Comparison of ENCODE assay signal across 8 cellular contexts in genomic region chr1:109397451-109398342, GRCh38. TPM values are rescaled to one million over a fixed set of nuclear protein-coding genes. Genes with fewer than 3 reads are reported as not detected.
DNase-seq lines count a peak whose midpoint lies in the region; ATAC-seq and TF ChIP-seq lines count a peak whose summit lies in the region.

TSS of gene SORT1 (minus strand) at chr1:109397918. CDS start at chr1:109397892, 26 bp downstream.

- in situ Hi-C loops in IMR-90 (cut with MboI; ENCODE audit: low sequenced_read_pairs), result loop anchor here (5.0 kb wide), 1 partner anchor 120 kb away; no protein-coding TSS in a partner anchor

- 0 out of 2 replicates have a peak, but pooled peaks have one; percentile 30 for TF ChIP-seq POLR2A in IMR-90 (IDR thresholded peaks at IDR 0.05; ENCODE audit: low read depth, low read length)
- TF ChIP-seq POLR2A in erythroblast (IDR thresholded peaks at IDR 0.05; ENCODE audit: low read length), result no peak

- peak within 1 kb of the TSS; percentile 82 for H3K9ac ChIP-seq in IMR-90 (ENCODE audit: low read depth, low read length)

- peak within 1 kb of the TSS; percentile 76 for H2AK9ac ChIP-seq in IMR-90 (replicated peaks; ENCODE audit: low read depth, low read length, poor library complexity)

- H3K27me3 ChIP-seq in IMR-90 (ENCODE audit: control insufficient read depth, insufficient read depth, low read length), result no peaks in the 10 kb centered on the region
- H3K27me3 ChIP-seq in mononuclear cell (ENCODE audit: insufficient read depth, low read length), result peaks cover 30% of the 10 kb centered on the region

- peak within 1 kb of the TSS; percentile 19; the same call in 1 of the 3 replicates for H2BK15ac ChIP-seq in IMR-90 (ENCODE audit: low read depth, low read length)

- dilution Hi-C loops in IMR-90 (cut with HindIII; ENCODE audit: low sequenced_read_pairs, unreplicated experiment), result no loop called here

- intact Hi-C loops in CD14-positive monocyte (cut with micrococcal nuclease) (loop anchor here (2.0 to 5.0 kb wide), 4 partner anchors 35 to 135 kb away; partner anchors contain the start of gene PSRC1 (in 1 of the 2)), IMR-90 (cut with micrococcal nuclease) (loop anchor here (1.0 to 5.0 kb wide), 3 partner anchors 51 to 285 kb away; a partner anchor contains a TSS), OCI-LY7 (cut with micrococcal nuclease; ENCODE audit: unreplicated experiment) (loop anchor here (1.0 to 10.0 kb wide), 5 partner anchors 55 to 293 kb away; partner anchors contain the start of gene PSRC1)

- H3K79me1 ChIP-seq in IMR-90 (ENCODE audit: low read depth in 1 of 2, low read length in 2 of 2), result peaks cover 3 to 38% of the 10 kb centered on the region in 2 experiments

- H3K9me1 ChIP-seq in IMR-90 (ENCODE audit: insufficient read depth, low read length), result peaks cover 10% of the 10 kb centered on the region

- H2AK5ac ChIP-seq in IMR-90 (ENCODE audit: low read depth, low read length), result peak within 1 kb of the TSS; percentile 48; the same call in 1 of the 2 replicates

- H3K4me2 ChIP-seq in IMR-90 (ENCODE audit: low read depth, low read length) (peak within 1 kb of the TSS; percentile 84), OCI-LY7 (ENCODE audit: low read length) (peak within 1 kb of the TSS; percentile 87)

- CTCF ChIA-PET in IMR-90 (lab: Yijun Ruan, JAX), result interaction anchor here (0.5 to 1.3 kb wide), 8 partner anchors 115 to 199 kb away, joined by 3 to 7 read pairs (median 3); partner anchors contain the start of gene PSRC1
- CTCF ChIA-PET in OCI-LY7 (lab: Charles Lee; ENCODE audit: unreplicated experiment), result interaction anchor here (0.6 to 2.6 kb wide), 5 partner anchors 114 to 121 kb away, joined by 3 to 12 read pairs (median 5); partner anchors contain the start of gene PSRC1

- H4K20me1 ChIP-seq in IMR-90 (ENCODE audit: insufficient read depth, low read length), result peaks cover 4% of the 10 kb centered on the region; the same call in 1 of the 2 replicates
- H4K20me1 ChIP-seq in OCI-LY7 (ENCODE audit: insufficient read depth, low read length), result peaks cover 6% of the 10 kb centered on the region; the same call in 1 of the 2 replicates

- H3K4me1 Mint-ChIP-seq in CD14-positive monocyte, result peaks cover 53% of the 10 kb centered on the region
- H3K4me1 Mint-ChIP-seq in activated T-cell treated with anti-CD3 and anti-CD28 coated beads, Interleukin-2, amount 50 U/mL, for 4 hours (ENCODE audit: low read depth), result peaks cover 12% of the 10 kb centered on the region

- ATAC-seq in GM21360 (IDR thresholded peaks at IDR 0.05; ENCODE audit: unreplicated experiment), result peak; percentile 75
- ATAC-seq in IMR-90 (ENCODE audit: low read depth), result peak; percentile 96
- ATAC-seq in activated T-cell treated with anti-CD3 and anti-CD28 coated beads, Interleukin-2, amount 50 U/mL, for 4 hours, result peak; percentile 98 to 99

- H2AFZ ChIP-seq in IMR-90 (replicated peaks; ENCODE audit: low read length, poor library complexity) (peak within 1 kb of the TSS; percentile 94), OCI-LY7 (ENCODE audit: low read length) (peak within 1 kb of the TSS; percentile 81; the same call in 1 of the 2 replicates)

- H3K27me3 Mint-ChIP-seq in CD14-positive monocyte (ENCODE audit: low read depth in 3 of 3), result peaks cover 0 to 8% (median 3%) of the 10 kb centered on the region in 3 donors
- peaks cover 43% of the 10 kb centered on the region for H3K27me3 Mint-ChIP-seq in activated T-cell treated with anti-CD3 and anti-CD28 coated beads, Interleukin-2, amount 50 U/mL, for 4 hours (ENCODE audit: low read depth)

- H2BK20ac ChIP-seq in IMR-90 (ENCODE audit: low read depth, low read length), result peak within 1 kb of the TSS; percentile 54

- H3K4me1 ChIP-seq in IMR-90 (ENCODE audit: control insufficient read depth, insufficient read depth, low read length) (peaks cover 12% of the 10 kb centered on the region), OCI-LY7 (ENCODE audit: insufficient read depth, low read length, poor library complexity, severe bottlenecking) (peaks cover 52% of the 10 kb centered on the region), mononuclear cell (ENCODE audit: insufficient read depth, low read length) (peaks cover 49% of the 10 kb centered on the region)

- no peak for TF ChIP-seq RAD21 in IMR-90 (IDR thresholded peaks at IDR 0.05; ENCODE audit: low read length)

- WGBS in IMR-90 (ENCODE audit: extremely low coverage in 2 of 2, insufficient read length in 1 of 2), 2 experiments, result 1% methylated on average over 69 of the region's 121 CpGs; no CpG with 5 or more reads in 1 of the 2 experiments

- H3K36me3 ChIP-seq in IMR-90 (ENCODE audit: control insufficient read depth, insufficient read depth, low read length) (peaks cover 3% of the 10 kb centered on the region), OCI-LY7 (ENCODE audit: insufficient read depth, low read length) (peaks cover 34% of the 10 kb centered on the region)

- peak within 1 kb of the TSS; percentile 58 for H4K5ac ChIP-seq in IMR-90 (ENCODE audit: low read depth, low read length)

- H3K9me2 ChIP-seq in OCI-LY7 (ENCODE audit: insufficient read depth, low read length), result no peaks in the 10 kb centered on the region

- H3K4ac ChIP-seq in IMR-90 (ENCODE audit: low read depth, low read length), result peak within 1 kb of the TSS; percentile 65

- H3K9me3 ChIP-seq in IMR-90 (ENCODE audit: control insufficient read depth, insufficient read depth, low read length) (no peaks in the 10 kb centered on the region), OCI-LY7 (ENCODE audit: low read length) (no peaks in the 10 kb centered on the region), mononuclear cell (ENCODE audit: low read depth, low read length) (no peaks in the 10 kb centered on the region)

- H3K4me3 Mint-ChIP-seq in CD14-positive monocyte, result peak within 1 kb of the TSS; percentile 94 to 96
- peak within 1 kb of the TSS; percentile 77 for H3K4me3 Mint-ChIP-seq in activated T-cell treated with anti-CD3 and anti-CD28 coated beads, Interleukin-2, amount 50 U/mL, for 4 hours

- BruUV-seq in IMR-90 (replicated peaks; lab: Mats Ljungman, UMichigan), result no TSS peak
- BruUV-seq in OCI-LY7 (replicated peaks; lab: Mats Ljungman, UMichigan), result no TSS peak

- peak within 1 kb of the TSS; percentile 78 for H3K4me3 ChIP-seq in IMR-90 (ENCODE audit: insufficient read depth, low read depth, low read length)
- H3K4me3 ChIP-seq in OCI-LY7 (ENCODE audit: low read depth, low read length, poor library complexity, severe bottlenecking), result peak within 1 kb of the TSS; percentile 84
- H3K4me3 ChIP-seq in mononuclear cell (ENCODE audit: low read length), result peak within 1 kb of the TSS; percentile 42

- H4K91ac ChIP-seq in IMR-90 (ENCODE audit: insufficient read depth, low read depth, low read length), result peak within 1 kb of the TSS; percentile 50

- H3K56ac ChIP-seq in IMR-90 (ENCODE audit: extremely low read depth, insufficient read depth, low read length), result peak within 1 kb of the TSS; percentile 45; the same call in 1 of the 2 replicates

- H3K27ac ChIP-seq in IMR-90 (ENCODE audit: insufficient read depth, low read length) (peak within 1 kb of the TSS; percentile 74), OCI-LY7 (ENCODE audit: low read depth, low read length, poor library complexity, severe bottlenecking) (peak within 1 kb of the TSS; percentile 39)

- H2BK5ac ChIP-seq in IMR-90 (ENCODE audit: low read depth, low read length, poor library complexity, severe bottlenecking), result peak within 1 kb of the TSS; percentile 72

- peaks cover 16 to 24% of the 10 kb centered on the region in 2 donors for H3K36me3 Mint-ChIP-seq in CD14-positive monocyte
- peaks cover 7% of the 10 kb centered on the region for H3K36me3 Mint-ChIP-seq in activated T-cell treated with anti-CD3 and anti-CD28 coated beads, Interleukin-2, amount 50 U/mL, for 4 hours (ENCODE audit: insufficient read depth)

- H3K27ac Mint-ChIP-seq in CD14-positive monocyte, result peak within 1 kb of the TSS; percentile 86 to 95 (median 91)

- H3K9me3 Mint-ChIP-seq in CD14-positive monocyte, result peaks cover 0 to 3% (median 0%) of the 10 kb centered on the region in 7 donors
- H3K9me3 Mint-ChIP-seq in activated T-cell treated with anti-CD3 and anti-CD28 coated beads, Interleukin-2, amount 50 U/mL, for 4 hours, result no peaks in the 10 kb centered on the region

- TF ChIP-seq CTCF in CD14-positive monocyte (IDR thresholded peaks at IDR 0.05) (no peak), IMR-90 (conservative IDR thresholded peaks at IDR 0.05; ENCODE audit: low read depth, low read length) (no peak), OCI-LY7 (conservative IDR thresholded peaks at IDR 0.05; ENCODE audit: low read length) (peak; percentile 60)

- H3K14ac ChIP-seq in IMR-90 (replicated peaks; ENCODE audit: low read depth, low read length), result peak within 1 kb of the TSS; percentile 67

- peak within 1 kb of the TSS; percentile 61 to 72; a peak in 3 of 4 replicates for H4K8ac ChIP-seq in IMR-90 (ENCODE audit: low read depth in 2 of 2, low read length in 2 of 2)

- peak within 1 kb of the TSS; percentile 14 for H3K18ac ChIP-seq in IMR-90 (ENCODE audit: low read depth, low read length)

- DNase-seq in CD14-positive monocyte (ENCODE audit: low spot score) (peak; percentile 56), IMR-90 (peak; percentile 83), OCI-LY7 (ENCODE audit: low spot score) (peak; percentile 94), erythroblast (lab: John Stamatoyannopoulos, UW) (peak; percentile 75 to 77)
- peak; percentile 36 for DNase-seq in activated T-cell treated with anti-CD3 and anti-CD28 coated beads, Interleukin-2, amount 50 U/mL, for 4 hours
- DNase-seq in stimulated activated CD8-positive, alpha-beta memory T cell treated with anti-CD3 and anti-CD28 coated beads, Interleukin-2, amount 100 ng/mL, for 48 hours (ENCODE audit: low read depth in 2 of 2), result peak; percentile 48 to 65

- peak within 1 kb of the TSS; percentile 73 for H3K23ac ChIP-seq in IMR-90 (ENCODE audit: low read depth, low read length)

- H2BK120ac ChIP-seq in IMR-90 (ENCODE audit: low read depth, low read length), result peak within 1 kb of the TSS; percentile 60

- POLR2A ChIA-PET in IMR-90 (lab: Charles Lee; ENCODE audit: unreplicated experiment) (interaction anchor here (0.6 kb wide), 1 partner anchor 161 kb away, joined by 4 read pairs; no protein-coding TSS in a partner anchor), OCI-LY7 (lab: Charles Lee) (interaction anchor here (0.6 to 6.4 kb wide), 12 partner anchors 10 to 185 kb away, joined by 3 to 55 read pairs (median 6); partner anchors contain the start of genes ATXN7L2, PSRC1 and SARS1)

- peaks cover 44% of the 10 kb centered on the region; the same call in 1 of the 2 replicates for H3K79me2 ChIP-seq in OCI-LY7 (ENCODE audit: insufficient read depth, low read depth, low read length)

RNA-seq across cellular contexts. Expression of gene SORT1, which starts in this region (rescaled TPM):
- polyA plus RNA-seq in CD14-positive monocyte, result 10 to 100 TPM; 35.3 to 41.1 TPM
- total RNA-seq in IMR-90 (2012; rRNA removed), result 16.7 and 18.9 TPM in 2 replicates
- polyA plus RNA-seq in IMR-90 (2012; rRNA removed), result 13.7 and 15.8 TPM in 2 replicates
- polyA plus RNA-seq in IMR-90 (2012; cell fraction: cytosol; rRNA removed), result 6.4 and 8.4 TPM in 2 replicates
- polyA plus RNA-seq in IMR-90 (2012; cell fraction: nucleus; rRNA removed; ENCODE audit: low replicate concordance), result 4.3 and 13.9 TPM in 2 replicates
- total RNA-seq in OCI-LY7 (2014; rRNA removed; shearing (Covaris generic)), result 16.2 and 21.8 TPM in 2 replicates
- total RNA-seq in OCI-LY7 (2022), result 40.8 and 45.5 TPM in 2 replicates
- total RNA-seq in activated T-cell treated with anti-CD3 and anti-CD28 coated beads, Interleukin-2, amount 50 U/mL, for 4 hours, result 1 to 10 TPM; 1.1 to 1.6 (median 1.2) TPM
- 9.3 TPM for total RNA-seq in mononuclear cell

Comparison
In these comparisons a context has a peak if more than half of its experiments do, and no peak if none do; other contexts are left out.
1. Peak in every context shown above with its lines: DNase-seq, ATAC-seq, H3K4me3 ChIP-seq and H3K27ac ChIP-seq.
2. DNase-seq: peak in every context shown above with its lines; median percentile 94 in OCI-LY7; 83 in IMR-90; 76 in erythroblast; 56 in stimulated activated CD8-positive, alpha-beta memory T cell treated with anti-CD3 and anti-CD28 coated beads, Interleukin-2, amount 100 ng/mL, for 48 hours; 56 in CD14-positive monocyte; 36 in activated T-cell treated with anti-CD3 and anti-CD28 coated beads, Interleukin-2, amount 50 U/mL, for 4 hours.